In the genomic region with DNA sequence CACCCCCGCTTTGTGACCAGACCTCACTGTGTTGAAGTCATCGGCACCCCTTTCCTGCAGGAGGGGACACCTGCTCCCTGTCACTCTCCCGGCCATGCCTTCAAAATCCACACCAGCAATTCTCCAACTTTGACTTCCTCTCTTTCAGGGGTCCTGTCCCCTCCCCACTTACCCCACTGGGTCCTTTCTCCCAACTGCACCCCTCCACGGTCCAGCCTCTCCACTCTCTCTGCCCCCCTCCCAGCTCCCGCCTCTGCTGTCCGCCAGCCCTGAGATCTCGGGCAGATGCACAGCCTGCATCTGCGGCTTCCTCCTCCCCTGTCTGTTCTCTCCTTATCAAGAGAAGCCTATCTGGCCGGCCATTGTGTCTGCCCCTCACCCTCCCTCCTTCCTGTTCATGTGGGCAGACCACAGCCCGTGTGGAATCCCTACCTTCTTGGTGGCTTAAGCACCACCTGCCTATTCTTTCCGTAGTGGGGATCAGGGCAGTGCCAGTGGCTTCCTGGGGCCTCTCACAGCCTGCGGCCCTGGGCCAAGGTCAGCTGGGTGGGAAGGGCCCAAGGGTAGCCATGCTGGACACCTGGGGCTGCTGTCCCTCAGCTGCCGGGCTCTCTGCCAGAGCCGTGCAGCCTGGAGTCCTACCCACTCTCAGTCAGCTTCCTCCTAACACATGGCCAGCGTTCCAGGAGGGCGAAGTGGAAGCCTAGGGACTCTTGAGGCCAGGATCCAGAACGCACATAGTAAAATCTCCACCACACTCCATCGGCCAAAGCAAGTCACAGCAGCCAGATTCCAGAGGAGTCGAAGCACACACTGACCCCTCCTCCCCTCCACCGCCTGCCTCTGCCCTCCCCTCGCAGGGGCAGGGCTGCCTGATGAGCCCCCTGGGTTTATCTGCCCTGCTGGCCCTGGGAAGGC, we compare ENCODE assay signal across 8 cellular contexts. TPM values are rescaled to one million over a fixed set of nuclear protein-coding genes. Genes with fewer than 3 reads are reported as not detected.
DNase-seq lines count a peak whose midpoint lies in the region; ATAC-seq and TF ChIP-seq lines count a peak whose summit lies in the region.

No MANE protein-coding gene starts in this region.

- H3K4me1 Mint-ChIP-seq in CD8-positive, alpha-beta memory T cell, result peaks cover 10 to 21% (median 13%) of the 10 kb centered on the region in 3 donors
- H3K4me1 Mint-ChIP-seq in mesothelial cell of epicardium, result peaks cover 18% of the 10 kb centered on the region

- peak overlapping the region in 2 of 8 donors; percentile 11 to 26 for H3K27ac Mint-ChIP-seq in CD8-positive, alpha-beta memory T cell
- peak overlapping the region; percentile 92 for H3K27ac Mint-ChIP-seq in mesothelial cell of epicardium

- no peak for DNase-seq in CD8-positive, alpha-beta memory T cell
- DNase-seq in astrocyte of the spinal cord (ENCODE audit: low read depth, low spot score) (peak; percentile 35), mesothelial cell of epicardium (ENCODE audit: low spot score in 2 of 2, unreplicated experiment in 2 of 2) (no peak)
- DNase-seq in effector CD4-positive, alpha-beta T cell, result no peak

- H3K9ac ChIP-seq in KMS-11, result no peak overlapping the region

- no peaks in the 10 kb centered on the region for H3K36me3 ChIP-seq in CD8-positive, alpha-beta memory T cell (ENCODE audit: insufficient read depth, low read length)
- no peaks in the 10 kb centered on the region for H3K36me3 ChIP-seq in KMS-11 (ENCODE audit: insufficient read depth)

- ATAC-seq in GM19328 (IDR thresholded peaks at IDR 0.05; ENCODE audit: unreplicated experiment) (no peak), GM21576 (IDR thresholded peaks at IDR 0.05; ENCODE audit: unreplicated experiment) (no peak), GM18861 (IDR thresholded peaks at IDR 0.05; ENCODE audit: unreplicated experiment) (no peak)

- CTCF ChIA-PET in CD8-positive, alpha-beta memory T cell (lab: Charles Lee), result interaction anchor here (1.4 to 1.7 kb wide), 3 partner anchors 8 to 117 kb away, joined by 3 to 7 read pairs (median 4); a partner anchor contains a TSS

- in situ Hi-C loops in astrocyte of the spinal cord (cut with HindIII; ENCODE audit: low sequenced_read_pairs), result no loop called here

- H3K36me3 Mint-ChIP-seq in CD8-positive, alpha-beta memory T cell, result no peaks in the 10 kb centered on the region
- peaks cover 6% of the 10 kb centered on the region for H3K36me3 Mint-ChIP-seq in mesothelial cell of epicardium

- peaks cover 43% of the 10 kb centered on the region for H3K27me3 ChIP-seq in CD8-positive, alpha-beta memory T cell (ENCODE audit: insufficient read depth, low read length, poor library complexity, severe bottlenecking)
- H3K27me3 ChIP-seq in KMS-11 (ENCODE audit: insufficient read depth, low read depth), result peaks cover 87% of the 10 kb centered on the region

- peaks cover 27 to 50% of the 10 kb centered on the region in 2 donors for H3K27me3 Mint-ChIP-seq in CD8-positive, alpha-beta memory T cell
- peaks cover 2% of the 10 kb centered on the region for H3K27me3 Mint-ChIP-seq in mesothelial cell of epicardium (ENCODE audit: low read depth)

- peak overlapping the region; percentile 56; the same call in 1 of the 2 replicates for H3K4me2 ChIP-seq in KMS-11

- H3K9me3 ChIP-seq in CD8-positive, alpha-beta memory T cell (ENCODE audit: low read length), result no peaks in the 10 kb centered on the region

- no peaks in the 10 kb centered on the region for H4K20me1 ChIP-seq in KMS-11 (ENCODE audit: insufficient read depth)

- peaks cover 20% of the 10 kb centered on the region for H3K4me1 ChIP-seq in CD8-positive, alpha-beta memory T cell (ENCODE audit: insufficient read depth, low read length)
- H3K4me1 ChIP-seq in KMS-11 (ENCODE audit: low read depth, poor library complexity, severe bottlenecking), result peaks cover 18% of the 10 kb centered on the region

- H2AFZ ChIP-seq in KMS-11 (ENCODE audit: low read depth), result peak overlapping the region; percentile 38; the same call in 1 of the 2 replicates

- H3K9me3 Mint-ChIP-seq in CD8-positive, alpha-beta memory T cell, result peaks cover 0 to 2% (median 0%) of the 10 kb centered on the region in 5 donors
- H3K9me3 Mint-ChIP-seq in mesothelial cell of epicardium, result no peaks in the 10 kb centered on the region

- H3K4me3 ChIP-seq in CD8-positive, alpha-beta memory T cell (ENCODE audit: low read length), result no peak overlapping the region
- no peak overlapping the region for H3K4me3 ChIP-seq in KMS-11 (IDR thresholded peaks at IDR 0.05; ENCODE audit: insufficient read depth, low read depth, low read length)
- H3K4me3 ChIP-seq in astrocyte of the spinal cord (ENCODE audit: low read depth, low read length), result no peak overlapping the region

- H3K27ac ChIP-seq in CD8-positive, alpha-beta memory T cell (ENCODE audit: low read depth, low read length), result peak overlapping the region; percentile 39
- H3K27ac ChIP-seq in KMS-11, result no peak overlapping the region

- no peak for TF ChIP-seq CTCF in KMS-11 (conservative IDR thresholded peaks at IDR 0.05; ENCODE audit: low read depth, low read length)
- no peak for TF ChIP-seq CTCF in astrocyte of the spinal cord (IDR thresholded peaks at IDR 0.05; ENCODE audit: low read depth, low read length)
- no peak for TF ChIP-seq CTCF in mesothelial cell of epicardium (IDR thresholded peaks at IDR 0.05; ENCODE audit: unreplicated experiment)

- peak overlapping the region in 1 of 7 donors; percentile 48 for H3K4me3 Mint-ChIP-seq in CD8-positive, alpha-beta memory T cell
- peak overlapping the region; percentile 44 for H3K4me3 Mint-ChIP-seq in mesothelial cell of epicardium

- no peaks in the 10 kb centered on the region for H3K79me2 ChIP-seq in KMS-11 (ENCODE audit: insufficient read depth, low read depth)

- POLR2A ChIA-PET in CD8-positive, alpha-beta memory T cell (lab: Charles Lee), result no interaction called here

RNA-seq across cellular contexts. Expression of a gene that starts 5.1 kb away (rescaled TPM):
- total RNA-seq in CD8-positive, alpha-beta memory T cell, result under 1 TPM; 0.24 to 0.62 TPM
- polyA plus RNA-seq in CD8-positive, alpha-beta memory T cell, result not detected
- total RNA-seq in mesothelial cell of epicardium, result 87.7 to 92.1 TPM (median 92.0 TPM) in 3 replicates

RNA-seq across cellular contexts. Expression of a gene that starts 8.3 kb away (rescaled TPM):
- total RNA-seq in CD8-positive, alpha-beta memory T cell, result 10 to 100 TPM; 16.9 to 20.4 TPM
- polyA plus RNA-seq in CD8-positive, alpha-beta memory T cell, result 250 TPM
- total RNA-seq in mesothelial cell of epicardium, result 112 to 139 TPM (median 123 TPM) in 3 replicates

RNA-seq across cellular contexts. Expression of a gene that starts 14.9 kb away (rescaled TPM):
- total RNA-seq in CD8-positive, alpha-beta memory T cell, result 1 to 10 TPM; 7.1 to 8.0 TPM
- not detected for polyA plus RNA-seq in CD8-positive, alpha-beta memory T cell
- total RNA-seq in mesothelial cell of epicardium, result 502 to 532 TPM (median 514 TPM) in 3 replicates

RNA-seq across cellular contexts. Expression of a gene that starts 23.1 kb away (rescaled TPM):
- total RNA-seq in CD8-positive, alpha-beta memory T cell, result not detected
- not detected for polyA plus RNA-seq in CD8-positive, alpha-beta memory T cell
- 1.6 to 2.8 TPM (median 2.7 TPM) in 3 replicates for total RNA-seq in mesothelial cell of epicardium

RNA-seq across cellular contexts. Expression of a gene that starts 38.8 kb away (rescaled TPM):
- 1 to 10 TPM; 2.7 to 3.5 TPM for total RNA-seq in CD8-positive, alpha-beta memory T cell
- 0.49 TPM for polyA plus RNA-seq in CD8-positive, alpha-beta memory T cell
- 33.6 to 36.0 TPM (median 34.4 TPM) in 3 replicates for total RNA-seq in mesothelial cell of epicardium

Comparison
In these comparisons a context has a peak if more than half of its experiments do, and no peak if none do; other contexts are left out.
1. RNA of a gene that starts 5.1 kb away (total RNA-seq): 87.7 to 92.1 TPM in mesothelial cell of epicardium; 0.24 to 0.62 TPM in CD8-positive, alpha-beta memory T cell; every median in the first group is over 10 times any median in the second.
2. RNA of a gene that starts 14.9 kb away (total RNA-seq): 502 to 532 TPM in mesothelial cell of epicardium; 7.1 to 8.0 TPM in CD8-positive, alpha-beta memory T cell; every median in the first group is over 10 times any median in the second.